In the genomic region with DNA sequence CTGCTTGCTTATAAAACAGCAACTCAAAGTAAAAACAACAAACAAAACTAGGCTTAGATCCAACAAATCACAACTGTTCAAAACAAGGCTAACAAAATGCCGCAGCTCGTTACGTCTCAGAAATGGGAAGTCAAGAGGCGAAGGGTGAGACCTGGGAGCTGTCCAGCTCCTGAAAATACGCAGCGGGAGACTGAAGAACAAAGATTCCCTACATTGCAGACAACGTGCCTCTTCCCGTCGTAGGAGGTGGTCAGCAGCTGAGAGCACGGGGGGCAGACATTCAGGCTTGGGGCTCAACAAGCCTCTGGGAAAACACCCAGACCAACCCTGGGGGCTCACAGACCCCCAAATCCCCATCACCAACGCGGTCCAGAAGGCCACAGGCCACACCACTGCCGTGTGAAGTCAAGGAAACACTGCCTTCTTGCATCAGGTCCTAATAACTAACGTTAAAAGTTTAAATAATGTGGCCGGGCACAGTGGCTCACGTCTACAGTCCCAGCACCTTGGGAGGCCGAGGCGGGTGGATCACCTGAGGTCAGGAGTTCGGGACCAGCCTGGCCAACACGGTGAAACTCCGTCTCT, we compare ENCODE assay signal across 1 cellular context.
TF ChIP-seq lines count a peak whose summit lies in the region.

No MANE protein-coding gene starts in this region.

TF ChIP-seq in HCT116, 20 proteins besides CTCF, POLR2A, EP300 and RAD21:
- TF ChIP-seq, protein P1, sequence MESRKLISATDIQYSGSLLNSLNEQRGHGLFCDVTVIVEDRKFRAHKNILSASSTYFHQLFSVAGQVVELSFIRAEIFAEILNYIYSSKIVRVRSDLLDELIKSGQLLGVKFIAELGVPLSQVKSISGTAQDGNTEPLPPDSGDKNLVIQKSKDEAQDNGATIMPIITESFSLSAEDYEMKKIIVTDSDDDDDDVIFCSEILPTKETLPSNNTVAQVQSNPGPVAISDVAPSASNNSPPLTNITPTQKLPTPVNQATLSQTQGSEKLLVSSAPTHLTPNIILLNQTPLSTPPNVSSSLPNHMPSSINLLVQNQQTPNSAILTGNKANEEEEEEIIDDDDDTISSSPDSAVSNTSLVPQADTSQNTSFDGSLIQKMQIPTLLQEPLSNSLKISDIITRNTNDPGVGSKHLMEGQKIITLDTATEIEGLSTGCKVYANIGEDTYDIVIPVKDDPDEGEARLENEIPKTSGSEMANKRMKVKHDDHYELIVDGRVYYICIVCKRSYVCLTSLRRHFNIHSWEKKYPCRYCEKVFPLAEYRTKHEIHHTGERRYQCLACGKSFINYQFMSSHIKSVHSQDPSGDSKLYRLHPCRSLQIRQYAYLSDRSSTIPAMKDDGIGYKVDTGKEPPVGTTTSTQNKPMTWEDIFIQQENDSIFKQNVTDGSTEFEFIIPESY (IDR thresholded peaks at IDR 0.05; ENCODE audit: extremely low read depth, insufficient replicate concordance, low read length), result no peak
- TF ChIP-seq, protein P2, sequence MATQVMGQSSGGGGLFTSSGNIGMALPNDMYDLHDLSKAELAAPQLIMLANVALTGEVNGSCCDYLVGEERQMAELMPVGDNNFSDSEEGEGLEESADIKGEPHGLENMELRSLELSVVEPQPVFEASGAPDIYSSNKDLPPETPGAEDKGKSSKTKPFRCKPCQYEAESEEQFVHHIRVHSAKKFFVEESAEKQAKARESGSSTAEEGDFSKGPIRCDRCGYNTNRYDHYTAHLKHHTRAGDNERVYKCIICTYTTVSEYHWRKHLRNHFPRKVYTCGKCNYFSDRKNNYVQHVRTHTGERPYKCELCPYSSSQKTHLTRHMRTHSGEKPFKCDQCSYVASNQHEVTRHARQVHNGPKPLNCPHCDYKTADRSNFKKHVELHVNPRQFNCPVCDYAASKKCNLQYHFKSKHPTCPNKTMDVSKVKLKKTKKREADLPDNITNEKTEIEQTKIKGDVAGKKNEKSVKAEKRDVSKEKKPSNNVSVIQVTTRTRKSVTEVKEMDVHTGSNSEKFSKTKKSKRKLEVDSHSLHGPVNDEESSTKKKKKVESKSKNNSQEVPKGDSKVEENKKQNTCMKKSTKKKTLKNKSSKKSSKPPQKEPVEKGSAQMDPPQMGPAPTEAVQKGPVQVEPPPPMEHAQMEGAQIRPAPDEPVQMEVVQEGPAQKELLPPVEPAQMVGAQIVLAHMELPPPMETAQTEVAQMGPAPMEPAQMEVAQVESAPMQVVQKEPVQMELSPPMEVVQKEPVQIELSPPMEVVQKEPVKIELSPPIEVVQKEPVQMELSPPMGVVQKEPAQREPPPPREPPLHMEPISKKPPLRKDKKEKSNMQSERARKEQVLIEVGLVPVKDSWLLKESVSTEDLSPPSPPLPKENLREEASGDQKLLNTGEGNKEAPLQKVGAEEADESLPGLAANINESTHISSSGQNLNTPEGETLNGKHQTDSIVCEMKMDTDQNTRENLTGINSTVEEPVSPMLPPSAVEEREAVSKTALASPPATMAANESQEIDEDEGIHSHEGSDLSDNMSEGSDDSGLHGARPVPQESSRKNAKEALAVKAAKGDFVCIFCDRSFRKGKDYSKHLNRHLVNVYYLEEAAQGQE (IDR thresholded peaks at IDR 0.05; ENCODE audit: low read depth), result peak; percentile 53
